ENCODE assay signal across 15 cellular contexts in the genomic region with DNA sequence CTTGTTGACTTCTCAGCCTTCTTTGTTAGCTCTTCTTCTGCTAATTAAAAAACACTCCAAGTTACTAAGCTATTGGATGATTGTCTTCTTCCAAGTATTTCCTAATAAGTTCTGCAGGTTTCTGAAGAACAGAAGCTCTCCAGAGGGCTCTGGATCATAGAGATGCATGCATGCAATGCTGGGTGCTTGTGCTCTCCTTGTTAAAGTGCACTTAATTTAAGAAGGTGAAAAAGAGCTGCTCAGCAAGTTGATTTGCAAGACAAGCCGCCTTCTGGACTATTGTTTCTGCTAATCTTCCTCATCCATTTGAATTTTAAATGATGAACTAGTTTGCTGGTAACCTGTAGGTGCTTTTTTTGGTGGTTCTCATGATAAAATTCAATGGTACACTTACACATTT. TPM values are rescaled to one million over a fixed set of nuclear protein-coding genes. Genes with fewer than 3 reads are reported as not detected.
"Had no signal": no experiment of that assay in that cellular context is flagged by ENCODE, and none has a peak within 500 bp of the region (broad histone marks: within the 10 kb centered on the region; RNA-seq: fewer than 3 reads in every experiment).

No MANE protein-coding gene starts in this region.

- H3K36me3 ChIP-seq: neutrophil had no signal

- H3K4me1 ChIP-seq: esophagus squamous epithelium had no signal

- H3K27ac Mint-ChIP-seq: nephron progenitor cell, type B pancreatic cell had no signal

- H3K27me3 ChIP-seq: esophagus squamous epithelium, gastroesophageal sphincter, neutrophil had no signal

- H3K9me3 Mint-ChIP-seq: naive thymus-derived CD4-positive, alpha-beta T cell; nephron progenitor cell; type B pancreatic cell had no signal

- H3K4me3 Mint-ChIP-seq: naive thymus-derived CD4-positive, alpha-beta T cell; nephron progenitor cell; type B pancreatic cell had no signal

- DNase-seq: effector memory CD4-positive, alpha-beta T cell; esophagus squamous epithelium; foreskin fibroblast; glutamatergic neuron; kidney glomerular epithelial cell; mammary epithelial cell; naive thymus-derived CD4-positive, alpha-beta T cell; nephron progenitor cell; posterior cingulate gyrus; stimulated activated CD4-positive, alpha-beta T cell treated with anti-CD3 and anti-CD28 coated beads, Interleukin-2, amount 100 ng/mL, for 24 hours; stimulated activated naive CD4-positive, alpha-beta T cell treated with Interleukin-2 at 50 U/mL for 16 hours had no signal

- ATAC-seq: gastroesophageal sphincter; naive thymus-derived CD4-positive, alpha-beta T cell; sciatic nerve had no signal

- H3K9me3 ChIP-seq: esophagus squamous epithelium, gastroesophageal sphincter, neutrophil had no signal

- H3K27me3 Mint-ChIP-seq: naive thymus-derived CD4-positive, alpha-beta T cell; type B pancreatic cell had no signal

- H3K27ac ChIP-seq: esophagus squamous epithelium, gastroesophageal sphincter, neutrophil had no signal

- H3K4me3 ChIP-seq: esophagus squamous epithelium, gastroesophageal sphincter had no signal

RNA-seq across cellular contexts. Expression of a gene that starts 43.9 kb away (rescaled TPM):
- total RNA-seq: naive thymus-derived CD4-positive, alpha-beta T cell had no signal
- polyA plus RNA-seq: naive thymus-derived CD4-positive, alpha-beta T cell had no signal
